In genomic region chr1:178243890-178244289, GRCh38 we compare ENCODE assay signal across 20 cellular contexts.
DNase-seq lines count a peak whose midpoint lies in the region; ATAC-seq, FAIRE-seq and TF ChIP-seq lines count a peak whose summit lies in the region.
"Had no signal": no experiment of that assay in that cellular context is flagged by ENCODE, and none has a peak within 500 bp of the region (broad histone marks: within the 10 kb centered on the region; RNA-seq: fewer than 3 reads in every experiment).

No MANE protein-coding gene starts in this region.

- TF ChIP-seq RAD21 in A549 (conservative IDR thresholded peaks at IDR 0.05 in 1 of 2, IDR thresholded peaks at IDR 0.05 in 1 of 2) (no peak), K562 (CRISPR knock-in tag; conservative IDR thresholded peaks at IDR 0.05 in 1 of 2, IDR thresholded peaks at IDR 0.05 in 1 of 2) (no peak)

- no peak overlapping the region for H3K4me2 ChIP-seq in mammary epithelial cell (ENCODE audit: insufficient read depth, low read depth, low read length)
- H3K4me2 ChIP-seq in A549, result no peak overlapping the region
- H3K4me2 ChIP-seq in K562 (ENCODE audit: insufficient read depth, low read length), result no peak overlapping the region
- H3K4me2 ChIP-seq: BLaER1 had no signal

- no peak for TF ChIP-seq POLR2A in A549 (IDR thresholded peaks at IDR 0.05; ENCODE audit: low read length)
- TF ChIP-seq POLR2A in K562 (conservative IDR thresholded peaks at IDR 0.05), result no peak

- FAIRE-seq in A549 (lab: Jason Lieb, UNC) (no peak), K562 (lab: Jason Lieb, UNC) (no peak)
- FAIRE-seq: D721Med, G401.6, GM12891, GM19239 had no signal

- TF ChIP-seq EP300 in A549 (IDR thresholded peaks at IDR 0.05) (no peak), K562 (IDR thresholded peaks at IDR 0.05; ENCODE audit: low read length) (no peak)

- H3K4me3 Mint-ChIP-seq in MCF 10A (ENCODE audit: unreplicated experiment), result no peak overlapping the region
- H3K4me3 Mint-ChIP-seq: CD14-positive monocyte; CD4-positive, alpha-beta T cell; CD8-positive, alpha-beta T cell had no signal

- BruUV-seq in MCF 10A (replicated peaks; lab: Mats Ljungman, UMichigan), result no TSS peak
- no TSS peak for BruUV-seq in mammary epithelial cell (replicated peaks; lab: Mats Ljungman, UMichigan)
- no TSS peak for BruUV-seq in K562 (replicated peaks; lab: Mats Ljungman, UMichigan)

- H3K27me3 ChIP-seq in mammary epithelial cell (ENCODE audit: insufficient read depth, low read length), result no peaks in the 10 kb centered on the region
- no peaks in the 10 kb centered on the region for H3K27me3 ChIP-seq in K562 (ENCODE audit: control insufficient read depth in 2 of 2, insufficient read depth in 2 of 2, low read length in 2 of 2)
- H3K27me3 ChIP-seq: BE2C, BLaER1 had no signal

- no peaks in the 10 kb centered on the region for H3K9me1 ChIP-seq in K562 (ENCODE audit: control insufficient read depth, insufficient read depth, low read length)

- H4K20me1 ChIP-seq in mammary epithelial cell (ENCODE audit: insufficient read depth, low read length) (no peaks in the 10 kb centered on the region), K562 (replicated peaks; ENCODE audit: control insufficient read depth, insufficient read depth, low read length) (no peaks in the 10 kb centered on the region)
- H4K20me1 ChIP-seq: BLaER1 had no signal

- peak overlapping the region; percentile 96 for H3K27ac Mint-ChIP-seq in MCF 10A (ENCODE audit: low read depth, unreplicated experiment)
- H3K27ac Mint-ChIP-seq: CD14-positive monocyte; CD4-positive, alpha-beta T cell; CD8-positive, alpha-beta T cell had no signal

- H3K27ac ChIP-seq in mammary epithelial cell (ENCODE audit: insufficient read depth, low read depth, low read length) (no peak overlapping the region), A549 (no peak overlapping the region), K562 (ENCODE audit: extremely low read depth, low read depth, low read length) (no peak overlapping the region)
- H3K27ac ChIP-seq: 22Rv1, BLaER1 had no signal

- in situ Hi-C loops in mammary epithelial cell (cut with MboI; ENCODE audit: low sequenced_read_pairs in 2 of 2) (no loop called here), K562 (cut with MboI) (no loop called here)

- H3K4me1 ChIP-seq in mammary epithelial cell (ENCODE audit: insufficient read depth, low read length) (peaks cover 37% of the 10 kb centered on the region), A549 (peaks cover 37% of the 10 kb centered on the region), K562 (replicated peaks in 1 of 2; ENCODE audit: control insufficient read depth in 2 of 2, insufficient read depth in 2 of 2, low read length in 2 of 2) (no peaks in the 10 kb centered on the region)
- H3K4me1 ChIP-seq: BE2C, BLaER1 had no signal

- POLR2A ChIA-PET in MCF 10A (lab: Yijun Ruan, JAX), result interaction anchor here (0.7 kb wide), 2 partner anchors 10 to 11 kb away, joined by 3 read pairs; no protein-coding TSS in a partner anchor
- POLR2A ChIA-PET in A549 (lab: Yijun Ruan, JAX), result no interaction called here
- POLR2A ChIA-PET in K562 (lab: Yijun Ruan, JAX), result no interaction called here

- H3K4me1 Mint-ChIP-seq in MCF 10A (ENCODE audit: insufficient read depth, unreplicated experiment), result peaks cover 33% of the 10 kb centered on the region
- H3K4me1 Mint-ChIP-seq: CD14-positive monocyte had no signal

- peaks cover 21% of the 10 kb centered on the region for H3K9me3 Mint-ChIP-seq in MCF 10A (ENCODE audit: unreplicated experiment)

- H3K4me3 ChIP-seq in mammary epithelial cell (replicated peaks in 1 of 3; ENCODE audit: insufficient read depth in 1 of 3, low read depth in 2 of 3, low read length in 3 of 3) (no peak overlapping the region), A549 (no peak overlapping the region), K562 (no peak overlapping the region)
- H3K4me3 ChIP-seq: BLaER1 had no signal

- H3K9ac ChIP-seq in mammary epithelial cell (ENCODE audit: insufficient read depth, low read length), result no peak overlapping the region
- no peak overlapping the region for H3K9ac ChIP-seq in K562 (ENCODE audit: insufficient read depth in 1 of 2, low read depth in 2 of 2, low read length in 2 of 2)
- H3K9ac ChIP-seq: BLaER1 had no signal

- CTCF ChIA-PET in MCF 10A (lab: Yijun Ruan, JAX) (interaction anchor here (0.6 to 2.1 kb wide), 2 partner anchors 13 to 211 kb away, joined by 3 to 10 read pairs; no protein-coding TSS in a partner anchor), mammary epithelial cell (lab: Charles Lee; ENCODE audit: low non-redundant PET) (no interaction called here), A549 (lab: Yijun Ruan, JAX) (no interaction called here), K562 (lab: Yijun Ruan, JAX; ENCODE audit: low intra/inter-chr PET ratio) (no interaction called here)

- ATAC-seq in A549 (no peak), K562 (no peak)
- ATAC-seq: CD8-positive, alpha-beta T cell had no signal

- intact Hi-C loops in MCF 10A (cut with micrococcal nuclease), result no loop called here
- intact Hi-C loops in mammary epithelial cell (cut with micrococcal nuclease), result no loop called here
- intact Hi-C loops in K562 (cut with micrococcal nuclease), result no loop called here

- TF ChIP-seq CTCF in MCF 10A (IDR thresholded peaks at IDR 0.05; ENCODE audit: unreplicated experiment) (no peak), mammary epithelial cell (conservative IDR thresholded peaks at IDR 0.05 in 1 of 2, IDR thresholded peaks at IDR 0.05 in 1 of 2; ENCODE audit: extremely low read depth in 1 of 2, insufficient read depth in 1 of 2, low read depth in 1 of 2, low read length in 2 of 2) (no peak), A549 (IDR thresholded peaks at IDR 0.05) (no peak), K562 (IDR thresholded peaks at IDR 0.05 in 2 of 3, conservative IDR thresholded peaks at IDR 0.05 in 1 of 3; ENCODE audit: insufficient read depth in 2 of 3, low read depth in 1 of 3, low read length in 3 of 3) (no peak)

- DNase-seq in MCF 10A (ENCODE audit: unreplicated experiment) (no peak), mammary epithelial cell (no peak), A549 (ENCODE audit: low read depth in 1 of 2, low spot score in 1 of 2) (no peak), K562 (ENCODE audit: extremely low read depth in 1 of 4, low spot score in 3 of 4) (no peak)
- DNase-seq in stimulated activated CD4-positive, alpha-beta T cell treated with anti-CD3 and anti-CD28 coated beads, Interleukin-1b, Interleukin-23, amount 100 ng/mL, for 48 hours, result no peak
- DNase-seq: ACHN; BE2C; Caco-2; Calu3; CD4-positive, alpha-beta T cell; CD8-positive, alpha-beta T cell; DMS79 treated with DMSO at 0.1 percent for 48 hours; GF-D8 had no signal

- peaks cover 6% of the 10 kb centered on the region for H3K36me3 Mint-ChIP-seq in MCF 10A (ENCODE audit: insufficient read depth, unreplicated experiment)
- H3K36me3 Mint-ChIP-seq: CD14-positive monocyte; CD8-positive, alpha-beta T cell had no signal

- dilution Hi-C loops in mammary epithelial cell (cut with HindIII; ENCODE audit: low sequenced_read_pairs), result no loop called here

- H3K36me3 ChIP-seq in mammary epithelial cell (ENCODE audit: insufficient read depth, low read length) (no peaks in the 10 kb centered on the region), K562 (ENCODE audit: control insufficient read depth, insufficient read depth, low read length) (no peaks in the 10 kb centered on the region)
- H3K36me3 ChIP-seq: BE2C, BLaER1 had no signal

- H3K79me2 ChIP-seq in mammary epithelial cell (ENCODE audit: insufficient read depth, low read length) (peaks cover 81% of the 10 kb centered on the region), K562 (ENCODE audit: control insufficient read depth, insufficient read depth, low read length) (no peaks in the 10 kb centered on the region)

- H3K9me3 ChIP-seq in mammary epithelial cell (replicated peaks; ENCODE audit: insufficient read depth, low read length) (peaks cover 6% of the 10 kb centered on the region), A549 (peaks cover 6% of the 10 kb centered on the region), K562 (replicated peaks; ENCODE audit: control insufficient read depth, insufficient read depth, low read depth, low read length) (no peaks in the 10 kb centered on the region)
- H3K9me3 ChIP-seq: BE2C had no signal

- no peak overlapping the region for H2AFZ ChIP-seq in mammary epithelial cell (ENCODE audit: low read depth, low read length)
- no peak overlapping the region for H2AFZ ChIP-seq in K562 (ENCODE audit: low read depth, low read length)

- no peaks in the 10 kb centered on the region for H3K27me3 Mint-ChIP-seq in MCF 10A (ENCODE audit: insufficient read depth, unreplicated experiment)
- H3K27me3 Mint-ChIP-seq: CD4-positive, alpha-beta T cell had no signal

- 100% methylated on average over 2 of the region's 2 CpGs for WGBS in mammary epithelial cell (ENCODE audit: low coverage, missing lambda C conversion rate)
- WGBS in A549 (ENCODE audit: missing lambda C conversion rate), result 94% methylated on average over 2 of the region's 2 CpGs
- WGBS in K562 (ENCODE audit: insufficient coverage, low coverage, missing lambda C conversion rate), result 0% methylated on average over 2 of the region's 2 CpGs

TF ChIP-seq in A549, 52 proteins besides CTCF, POLR2A, EP300 and RAD21:
- TF ChIP-seq MAFK (IDR thresholded peaks at IDR 0.05; ENCODE audit: partially characterized antibody) (peak; percentile 64), RFX5 (IDR thresholded peaks at IDR 0.05) (no peak), BCL3 (IDR thresholded peaks at IDR 0.05) (no peak)

TF ChIP-seq in K562, 482 proteins besides CTCF, POLR2A, EP300 and RAD21 (continues in another document):
- no peak for TF ChIP-seq CBFB (CRISPR knock-in tag; IDR thresholded peaks at IDR 0.05)
- no peak for TF ChIP-seq ZNF644 (tag; IDR thresholded peaks at IDR 0.05; ENCODE audit: low read depth)
- TF ChIP-seq MYBL2 (IDR thresholded peaks at IDR 0.05; ENCODE audit: low read depth), result no peak
- no peak for TF ChIP-seq MYBL2 (CRISPR knock-in tag; IDR thresholded peaks at IDR 0.05; ENCODE audit: borderline replicate concordance)
- TF ChIP-seq ATF6 (CRISPR knock-in tag; IDR thresholded peaks at IDR 0.05), result no peak
- TF ChIP-seq NR1H2 (CRISPR knock-in tag; IDR thresholded peaks at IDR 0.05), result no peak
